ENCODE assay signal across 21 cellular contexts in the genomic region with DNA sequence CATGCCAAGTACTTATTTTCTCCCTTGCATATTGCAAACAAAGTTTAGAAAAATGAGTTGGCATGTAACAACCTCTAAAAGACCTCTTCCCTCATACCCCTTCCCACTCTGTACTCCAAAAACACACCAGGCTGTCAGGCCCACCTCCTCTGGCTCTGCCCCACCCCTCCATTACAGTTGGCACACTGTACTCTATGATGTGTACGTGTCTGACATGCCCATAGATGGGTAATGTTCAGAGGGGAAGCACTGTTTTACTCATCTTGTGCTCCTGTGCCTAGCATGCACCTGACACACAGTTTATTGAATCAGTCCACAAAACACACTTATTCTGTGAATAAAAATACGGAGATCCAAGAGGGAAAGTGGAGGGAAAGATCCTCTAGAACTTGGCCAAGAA. TPM values are rescaled to one million over a fixed set of nuclear protein-coding genes. Genes with fewer than 3 reads are reported as not detected.
A peak's percentile ranks its signal among the peaks of the same experiment; 100 is the strongest.
DNase-seq lines count a peak whose midpoint lies in the region; ATAC-seq, FAIRE-seq and TF ChIP-seq lines count a peak whose summit lies in the region.
"Had no signal": no experiment of that assay in that cellular context is flagged by ENCODE, and none has a peak within 500 bp of the region (broad histone marks: within the 10 kb centered on the region; RNA-seq: fewer than 3 reads in every experiment).

No MANE protein-coding gene starts in this region.

- DNase-seq in activated CD8-positive, alpha-beta T cell treated with anti-CD3 and anti-CD28 coated beads for 36 hours, result no peak
- DNase-seq in activated CD8-positive, alpha-beta T cell treated with anti-CD3 and anti-CD28 coated beads, Interleukin-2, amount 10 ng/mL, durations not matched to agents 7 days and 5 days, result no peak
- no peak for DNase-seq in GM12891 (ENCODE audit: insufficient read length, low spot score)
- DNase-seq in stimulated activated effector memory CD8-positive, alpha-beta T cell treated with anti-CD3 and anti-CD28 coated beads, Interleukin-12 subunit alpha, Interleukin-12 subunit beta, amount 100 ng/mL, for 72 hours (ENCODE audit: low spot score in 2 of 2), result no peak
- DNase-seq: 8988T; Calu3; CD8-positive, alpha-beta T cell; DMS79 treated with DMSO at 0.1 percent for 48 hours; KG1 had no signal

- no peaks in the 10 kb centered on the region for H3K27me3 Mint-ChIP-seq in activated CD8-positive, alpha-beta T cell treated with anti-CD3 and anti-CD28 coated beads for 36 hours
- H3K27me3 Mint-ChIP-seq in activated CD8-positive, alpha-beta T cell treated with anti-CD3 and anti-CD28 coated beads, Interleukin-2, amount 10 ng/mL, durations not matched to agents 7 days and 5 days (ENCODE audit: low read depth), result no peaks in the 10 kb centered on the region

- POLR2A ChIA-PET in activated CD8-positive, alpha-beta T cell treated with anti-CD3 and anti-CD28 coated beads for 36 hours (lab: Charles Lee), result no interaction called here
- POLR2A ChIA-PET in activated CD8-positive, alpha-beta T cell treated with anti-CD3 and anti-CD28 coated beads, Interleukin-2, amount 10 ng/mL, durations not matched to agents 7 days and 5 days (lab: Charles Lee), result no interaction called here

- peak; percentile 66 for FAIRE-seq in GM12891 (lab: Jason Lieb, UNC)
- FAIRE-seq: GM12878, GM18507, H1, HTR-8/SVneo had no signal

- no peak overlapping the region for H3K4me3 Mint-ChIP-seq in activated CD8-positive, alpha-beta T cell treated with anti-CD3 and anti-CD28 coated beads for 36 hours
- no peak overlapping the region for H3K4me3 Mint-ChIP-seq in activated CD8-positive, alpha-beta T cell treated with anti-CD3 and anti-CD28 coated beads, Interleukin-2, amount 10 ng/mL, durations not matched to agents 7 days and 5 days
- no peak overlapping the region for H3K4me3 Mint-ChIP-seq in stimulated activated effector memory CD8-positive, alpha-beta T cell treated with anti-CD3 and anti-CD28 coated beads, Interleukin-12 subunit alpha, Interleukin-12 subunit beta, amount 100 ng/mL, for 72 hours
- H3K4me3 Mint-ChIP-seq: CD8-positive, alpha-beta T cell had no signal

- TF ChIP-seq CTCF in activated CD8-positive, alpha-beta T cell treated with anti-CD3 and anti-CD28 coated beads for 36 hours (IDR thresholded peaks at IDR 0.05), result no peak

- no peak for TF ChIP-seq POLR2A in GM12891 (IDR thresholded peaks at IDR 0.05; ENCODE audit: low read depth, low read length)

- ATAC-seq in activated CD8-positive, alpha-beta T cell treated with anti-CD3 and anti-CD28 coated beads for 36 hours, result peak; percentile 53
- no peak for ATAC-seq in activated CD8-positive, alpha-beta T cell treated with anti-CD3 and anti-CD28 coated beads, Interleukin-2, amount 10 ng/mL, durations not matched to agents 7 days and 5 days
- ATAC-seq in stimulated activated effector memory CD8-positive, alpha-beta T cell treated with anti-CD3 and anti-CD28 coated beads, Interleukin-12 subunit alpha, Interleukin-12 subunit beta, amount 100 ng/mL, for 72 hours, result peak; percentile 67
- no peak for ATAC-seq in HG02981 (IDR thresholded peaks at IDR 0.05; ENCODE audit: unreplicated experiment)
- no peak for ATAC-seq in GM21381 (IDR thresholded peaks at IDR 0.05; ENCODE audit: unreplicated experiment)
- ATAC-seq: CD8-positive, alpha-beta T cell; GM12878 had no signal

- no peaks in the 10 kb centered on the region for H3K27me3 ChIP-seq in HUES6 (ENCODE audit: control insufficient read depth, insufficient read depth, low read length)
- H3K27me3 ChIP-seq: BLaER1 treated with 17β-estradiol and CSF1 and Interleukin-3, amounts not matched to agents 10 nM and 100 nM had no signal

- H3K4me1 Mint-ChIP-seq in activated CD8-positive, alpha-beta T cell treated with anti-CD3 and anti-CD28 coated beads for 36 hours (ENCODE audit: low read depth), result peaks cover 7% of the 10 kb centered on the region
- H3K4me1 Mint-ChIP-seq in activated CD8-positive, alpha-beta T cell treated with anti-CD3 and anti-CD28 coated beads, Interleukin-2, amount 10 ng/mL, durations not matched to agents 7 days and 5 days (ENCODE audit: low read depth), result no peaks in the 10 kb centered on the region
- H3K4me1 Mint-ChIP-seq in stimulated activated effector memory CD8-positive, alpha-beta T cell treated with anti-CD3 and anti-CD28 coated beads, Interleukin-12 subunit alpha, Interleukin-12 subunit beta, amount 100 ng/mL, for 72 hours, result peaks cover 10% of the 10 kb centered on the region

- intact Hi-C loops in activated CD8-positive, alpha-beta T cell treated with anti-CD3 and anti-CD28 coated beads for 36 hours (cut with micrococcal nuclease), result no loop called here

- H3K9me3 Mint-ChIP-seq in activated CD8-positive, alpha-beta T cell treated with anti-CD3 and anti-CD28 coated beads for 36 hours, result no peaks in the 10 kb centered on the region
- H3K9me3 Mint-ChIP-seq in activated CD8-positive, alpha-beta T cell treated with anti-CD3 and anti-CD28 coated beads, Interleukin-2, amount 10 ng/mL, durations not matched to agents 7 days and 5 days (ENCODE audit: insufficient read depth), result no peaks in the 10 kb centered on the region
- H3K9me3 Mint-ChIP-seq in stimulated activated effector memory CD8-positive, alpha-beta T cell treated with anti-CD3 and anti-CD28 coated beads, Interleukin-12 subunit alpha, Interleukin-12 subunit beta, amount 100 ng/mL, for 72 hours, result no peaks in the 10 kb centered on the region
- H3K9me3 Mint-ChIP-seq: CD8-positive, alpha-beta T cell had no signal

- H3K4me3 ChIP-seq in HUES6 (ENCODE audit: low read depth, low read length), result no peak overlapping the region
- H3K4me3 ChIP-seq: BLaER1 treated with 17β-estradiol and CSF1 and Interleukin-3, amounts not matched to agents 10 nM and 100 nM; GM12878; HAP-1 had no signal

- H3K36me3 ChIP-seq in HUES6 (ENCODE audit: control insufficient read depth, insufficient read depth, low read length), result peaks cover 32% of the 10 kb centered on the region

- H3K27ac Mint-ChIP-seq in activated CD8-positive, alpha-beta T cell treated with anti-CD3 and anti-CD28 coated beads for 36 hours, result no peak overlapping the region
- no peak overlapping the region for H3K27ac Mint-ChIP-seq in activated CD8-positive, alpha-beta T cell treated with anti-CD3 and anti-CD28 coated beads, Interleukin-2, amount 10 ng/mL, durations not matched to agents 7 days and 5 days
- no peak overlapping the region for H3K27ac Mint-ChIP-seq in stimulated activated effector memory CD8-positive, alpha-beta T cell treated with anti-CD3 and anti-CD28 coated beads, Interleukin-12 subunit alpha, Interleukin-12 subunit beta, amount 100 ng/mL, for 72 hours
- H3K27ac Mint-ChIP-seq: CD8-positive, alpha-beta T cell had no signal

- CTCF ChIA-PET in activated CD8-positive, alpha-beta T cell treated with anti-CD3 and anti-CD28 coated beads for 36 hours (lab: Charles Lee), result interaction anchor here (1.6 kb wide), 1 partner anchor 10 kb away, joined by 6 read pairs; no protein-coding TSS in a partner anchor
- CTCF ChIA-PET in activated CD8-positive, alpha-beta T cell treated with anti-CD3 and anti-CD28 coated beads, Interleukin-2, amount 10 ng/mL, durations not matched to agents 7 days and 5 days (lab: Charles Lee), result interaction anchor here (1.8 kb wide), 1 partner anchor 10 kb away, joined by 7 read pairs; no protein-coding TSS in a partner anchor

- H3K4me1 ChIP-seq in HUES6 (ENCODE audit: control insufficient read depth, insufficient read depth, low read length), result no peaks in the 10 kb centered on the region
- H3K4me1 ChIP-seq: BLaER1 treated with 17β-estradiol and CSF1 and Interleukin-3, amounts not matched to agents 10 nM and 100 nM; HAP-1 had no signal

- peaks cover 18% of the 10 kb centered on the region for H3K36me3 Mint-ChIP-seq in activated CD8-positive, alpha-beta T cell treated with anti-CD3 and anti-CD28 coated beads for 36 hours (ENCODE audit: low read depth)
- H3K36me3 Mint-ChIP-seq in activated CD8-positive, alpha-beta T cell treated with anti-CD3 and anti-CD28 coated beads, Interleukin-2, amount 10 ng/mL, durations not matched to agents 7 days and 5 days (ENCODE audit: low read depth), result peaks cover 22% of the 10 kb centered on the region
- peaks cover 31% of the 10 kb centered on the region for H3K36me3 Mint-ChIP-seq in stimulated activated effector memory CD8-positive, alpha-beta T cell treated with anti-CD3 and anti-CD28 coated beads, Interleukin-12 subunit alpha, Interleukin-12 subunit beta, amount 100 ng/mL, for 72 hours

- H3K9ac ChIP-seq in HUES6 (ENCODE audit: low read length), result no peak overlapping the region
- H3K9ac ChIP-seq: BLaER1 treated with 17β-estradiol and CSF1 and Interleukin-3, amounts not matched to agents 10 nM and 100 nM had no signal

- H3K27ac ChIP-seq in HUES6 (ENCODE audit: low read depth, low read length), result 0 out of 2 replicates have a peak overlapping the region, but pooled peaks have one; percentile 24
- H3K27ac ChIP-seq: BLaER1 treated with 17β-estradiol and CSF1 and Interleukin-3, amounts not matched to agents 10 nM and 100 nM had no signal

- H3K9me3 ChIP-seq in HUES6 (ENCODE audit: control insufficient read depth, insufficient read depth, low read depth, low read length), result no peaks in the 10 kb centered on the region
- H3K9me3 ChIP-seq: BLaER1 treated with 17β-estradiol and CSF1 and Interleukin-3, amounts not matched to agents 10 nM and 100 nM; HAP-1 had no signal

TF ChIP-seq in GM12891, 5 proteins besides CTCF, POLR2A, EP300 and RAD21:
- no peak for TF ChIP-seq POU2F2 (IDR thresholded peaks at IDR 0.05; ENCODE audit: low read depth, low read length)
- no peak for TF ChIP-seq TAF1 (IDR thresholded peaks at IDR 0.05; ENCODE audit: low read depth, low read length)
- TF ChIP-seq SPI1 (IDR thresholded peaks at IDR 0.05; ENCODE audit: low read depth, low read length), result no peak
- no peak for TF ChIP-seq POLR2AphosphoS5 (IDR thresholded peaks at IDR 0.05; ENCODE audit: low read depth, low read length)
- no peak for TF ChIP-seq PAX5 (IDR thresholded peaks at IDR 0.05; ENCODE audit: insufficient read depth, low read length, severe bottlenecking)

RNA-seq across cellular contexts. Expression of a gene that starts 45.6 kb away (rescaled TPM):
- total RNA-seq in activated CD8-positive, alpha-beta T cell treated with anti-CD3 and anti-CD28 coated beads for 36 hours, result not detected
- total RNA-seq in activated CD8-positive, alpha-beta T cell treated with anti-CD3 and anti-CD28 coated beads, Interleukin-2, amount 10 ng/mL, durations not matched to agents 7 days and 5 days, result not detected
- polyA plus RNA-seq in GM12891 (2012; ENCODE audit: low read depth, missing spikeins), result not detected
- total RNA-seq: A673; Calu3; CD8-positive, alpha-beta T cell; G401; GM12878 had no signal
- polyA plus RNA-seq: AG04450 had no signal

Comparison
In these comparisons a context has a peak if more than half of its experiments do, and no peak if none do; other contexts are left out.
1. ATAC-seq: peak in activated CD8-positive, alpha-beta T cell treated with anti-CD3 and anti-CD28 coated beads for 36 hours (single experiment) and stimulated activated effector memory CD8-positive, alpha-beta T cell treated with anti-CD3 and anti-CD28 coated beads, Interleukin-12 subunit alpha, Interleukin-12 subunit beta, amount 100 ng/mL, for 72 hours (single experiment); none in activated CD8-positive, alpha-beta T cell treated with anti-CD3 and anti-CD28 coated beads, Interleukin-2, amount 10 ng/mL, durations not matched to agents 7 days and 5 days (single experiment), HG02981 (single experiment) and GM21381 (single experiment).